Comparison of ENCODE assay signal across 12 cellular contexts in genomic region chr12:57592551-57593165, GRCh38. TPM values are rescaled to one million over a fixed set of nuclear protein-coding genes. Genes with fewer than 3 reads are reported as not detected.
DNase-seq lines count a peak whose midpoint lies in the region; ATAC-seq, FAIRE-seq and TF ChIP-seq lines count a peak whose summit lies in the region.
"Had no signal": no experiment of that assay in that cellular context is flagged by ENCODE, and none has a peak within 500 bp of the region (broad histone marks: within the 10 kb centered on the region; RNA-seq: fewer than 3 reads in every experiment).

No MANE protein-coding gene starts in this region.

- peaks cover 6% of the 10 kb centered on the region for H3K9me1 ChIP-seq in keratinocyte (ENCODE audit: control insufficient read depth, extremely low read depth, insufficient read depth, low read length)

- H3K27ac ChIP-seq in H9 (ENCODE audit: insufficient read length, low read depth, low read length) (no peak overlapping the region), keratinocyte (ENCODE audit: control insufficient read depth, insufficient read depth, low read length) (no peak overlapping the region), small intestine (ENCODE audit: low read depth in 1 of 2, low read length in 1 of 2) (no peak overlapping the region)

- no peak overlapping the region for H3K4ac ChIP-seq in H9 (ENCODE audit: low read depth, low read length)

- H4K5ac ChIP-seq in H9 (ENCODE audit: insufficient read length, low read depth, low read length): no peak overlapping the region

- H2AK5ac ChIP-seq in H9 (ENCODE audit: insufficient read length, low read length): no peak overlapping the region

- no peak overlapping the region for H3K23ac ChIP-seq in H9 (ENCODE audit: insufficient read length, low read depth, low read length)

- ATAC-seq in GM21723 (IDR thresholded peaks at IDR 0.05; ENCODE audit: unreplicated experiment): no peak

- H2AFZ ChIP-seq in H9 (ENCODE audit: low read length) (no peak overlapping the region), keratinocyte (ENCODE audit: control insufficient read depth, low read length) (no peak overlapping the region)

- intact Hi-C loops in activated CD4-positive, alpha-beta memory T cell treated with anti-CD3 and anti-CD28 coated beads for 36 hours (cut with micrococcal nuclease): no loop called here

- H2BK5ac ChIP-seq in H9 (ENCODE audit: insufficient read length, low read length): no peak overlapping the region

- H3K36me3 Mint-ChIP-seq in H9 (ENCODE audit: insufficient read depth in 1 of 3, low read depth in 3 of 3): peaks cover 2 to 27% (median 12%) of the 10 kb centered on the region in 3 experiments; a peak in 6 of 7 replicates
- peaks cover 10% of the 10 kb centered on the region for H3K36me3 Mint-ChIP-seq in activated CD4-positive, alpha-beta memory T cell treated with anti-CD3 and anti-CD28 coated beads for 36 hours

- WGBS in H9 (ENCODE audit: extremely low coverage, insufficient read length, low lambda C conversion rate): no CpG with 5 or more reads among the region's 2 CpGs
- WGBS in small intestine, 3 donors: 61 to 79% (median 71%) methylated on average over 2 of the region's 2 CpGs

- H3K4me2 ChIP-seq in H9 (ENCODE audit: insufficient read depth, insufficient read length, low read length) (no peak overlapping the region), keratinocyte (ENCODE audit: control insufficient read depth, extremely low read depth, insufficient read depth, low read depth, low read length) (peak overlapping the region; percentile 100)

- H3K4me1 ChIP-seq in H9 (ENCODE audit: insufficient read depth, low read length): peaks cover 5% of the 10 kb centered on the region; the same call in 1 of the 2 replicates
- peaks cover 22% of the 10 kb centered on the region for H3K4me1 ChIP-seq in keratinocyte (ENCODE audit: control insufficient read depth, extremely low read depth, insufficient read depth, low read length)
- H3K4me1 ChIP-seq in small intestine (ENCODE audit: control insufficient read depth in 2 of 2, insufficient read depth in 1 of 2, low read depth in 1 of 2, low read length in 1 of 2): peaks cover 3 to 7% of the 10 kb centered on the region in 2 donors

- H3K79me2 ChIP-seq in H9 (ENCODE audit: insufficient read depth, low read length): peaks cover 3% of the 10 kb centered on the region; the same call in 1 of the 2 replicates
- H3K79me2 ChIP-seq in keratinocyte (ENCODE audit: control insufficient read depth, insufficient read depth, low read length): peaks cover 22% of the 10 kb centered on the region

- H3K27ac Mint-ChIP-seq in H9: no peak overlapping the region
- no peak overlapping the region for H3K27ac Mint-ChIP-seq in activated CD4-positive, alpha-beta memory T cell treated with anti-CD3 and anti-CD28 coated beads for 36 hours

- H3K36me3 ChIP-seq in keratinocyte (ENCODE audit: control insufficient read depth in 2 of 2, extremely low read depth in 1 of 2, insufficient read depth in 2 of 2, low read length in 2 of 2) (peaks cover 12 to 18% of the 10 kb centered on the region in 2 experiments), small intestine (ENCODE audit: control insufficient read depth in 2 of 2, insufficient read depth in 2 of 2, low read length in 2 of 2) (peaks cover 5 to 8% of the 10 kb centered on the region in 2 donors)

- FAIRE-seq in keratinocyte (lab: Jason Lieb, UNC) (no peak), small intestine (lab: Jason Lieb, UNC) (no peak)

- no peak overlapping the region for H2BK15ac ChIP-seq in H9 (ENCODE audit: low read depth, low read length)

- H2BK120ac ChIP-seq in H9 (ENCODE audit: low read depth, low read length, poor library complexity, severe bottlenecking): no peak overlapping the region

- peaks cover 8% of the 10 kb centered on the region for H3K79me1 ChIP-seq in H9 (ENCODE audit: insufficient read depth, low read depth, low read length, poor library complexity, severe bottlenecking)

- H4K8ac ChIP-seq in H9 (replicated peaks; ENCODE audit: insufficient read length, low read depth, low read length): no peak overlapping the region

- H3K4me3 ChIP-seq in keratinocyte (ENCODE audit: control insufficient read depth in 2 of 3, extremely low read depth in 1 of 3, insufficient read depth in 2 of 3, low read depth in 1 of 3, low read length in 3 of 3) (peak overlapping the region; percentile 86 to 87 (median 86)), small intestine (ENCODE audit: low read depth in 1 of 2, low read length in 2 of 2) (no peak overlapping the region)

- TF ChIP-seq CTCF in H9 (conservative IDR thresholded peaks at IDR 0.05) (no peak), keratinocyte (optimal IDR thresholded peaks at IDR 0.05 in 1 of 3, IDR thresholded peaks at IDR 0.05 in 1 of 3, conservative IDR thresholded peaks at IDR 0.05 in 1 of 3; ENCODE audit: extremely low read depth in 1 of 3, insufficient read depth in 2 of 3, low read length in 3 of 3) (no peak)

- H3K27me3 ChIP-seq in H9 (ENCODE audit: insufficient read depth, low read length) (no peaks in the 10 kb centered on the region), keratinocyte (ENCODE audit: control insufficient read depth, extremely low read depth, insufficient read depth, low read length) (peaks cover 2% of the 10 kb centered on the region), small intestine (ENCODE audit: control insufficient read depth in 2 of 2, insufficient read depth in 2 of 2, low read length in 2 of 2) (no peaks in the 10 kb centered on the region)

- no peak overlapping the region for H3T11ph ChIP-seq in H9 (ENCODE audit: low read length)

- H3K9ac ChIP-seq in H9 (ENCODE audit: extremely low read depth, insufficient read length, low read length) (no peak overlapping the region), keratinocyte (ENCODE audit: control insufficient read depth, extremely low read depth, insufficient read depth, low read length) (no peak overlapping the region)

- DNase-seq in Ammon's horn (ENCODE audit: low spot score): peak; percentile 17
- no peak for DNase-seq in H9
- DNase-seq in activated CD4-positive, alpha-beta memory T cell treated with anti-CD3 and anti-CD28 coated beads for 36 hours: no peak
- no peak for DNase-seq in keratinocyte (ENCODE audit: low read depth, low spot score)
- no peak for DNase-seq in NCI-H526 treated with DMSO at 0.1 percent for 48 hours (lab: John Stamatoyannopoulos, UW)
- no peak for DNase-seq in small intestine
- DNase-seq in NCI-H2029 treated with DMSO at 0.1 percent for 48 hours (lab: John Stamatoyannopoulos, UW): no peak
- DNase-seq: COR-L47; effector CD4-positive, alpha-beta T cell; NCI-H146; SHP77 treated with DMSO at 0.1 percent for 48 hours had no signal

- H4K20me1 ChIP-seq in H9 (ENCODE audit: control insufficient read depth, insufficient read depth, insufficient read length) (no peaks in the 10 kb centered on the region), keratinocyte (ENCODE audit: control insufficient read depth, extremely low read depth, insufficient read depth, low read length) (no peaks in the 10 kb centered on the region)

- no peak overlapping the region for H2BK12ac ChIP-seq in H9 (ENCODE audit: insufficient read length, low read depth, low read length)

- H2BK20ac ChIP-seq in H9 (ENCODE audit: low read depth, low read length, poor library complexity, severe bottlenecking): no peak overlapping the region

- no peak overlapping the region for H3K14ac ChIP-seq in H9 (ENCODE audit: insufficient read depth, low read length)

- dilution Hi-C loops in keratinocyte (cut with MboI; ENCODE audit: extremely low pct_ligation_motif_present, low sequenced_read_pairs): loop anchor here (25.0 kb wide), 1 partner anchor 145 kb away; the partner anchor contains the start of genes AGAP2 and TSPAN31

- H3K18ac ChIP-seq in H9 (ENCODE audit: insufficient read length, low read depth, low read length): no peak overlapping the region

- H3K9me3 Mint-ChIP-seq in H9: no peaks in the 10 kb centered on the region
- H3K9me3 Mint-ChIP-seq in activated CD4-positive, alpha-beta memory T cell treated with anti-CD3 and anti-CD28 coated beads for 36 hours: no peaks in the 10 kb centered on the region

- no peak overlapping the region for H3K56ac ChIP-seq in H9 (ENCODE audit: insufficient read length, low read depth, low read length)

- H4K91ac ChIP-seq in H9 (ENCODE audit: insufficient read length, low read depth, low read length): no peak overlapping the region

- CTCF ChIA-PET in activated CD4-positive, alpha-beta memory T cell treated with anti-CD3 and anti-CD28 coated beads for 36 hours (lab: Charles Lee): interaction anchor here (0.6 to 3.7 kb wide), 6 partner anchors 10 to 66 kb away, joined by 3 to 44 read pairs (median 4); partner anchors contain the start of genes B4GALNT1 and DCTN2

- peak overlapping the region; percentile 84 to 93 for H3K4me3 Mint-ChIP-seq in H9
- H3K4me3 Mint-ChIP-seq in activated CD4-positive, alpha-beta memory T cell treated with anti-CD3 and anti-CD28 coated beads for 36 hours: peak overlapping the region; percentile 84

- H3K4me1 Mint-ChIP-seq in H9: peaks cover 15 to 20% of the 10 kb centered on the region in 2 experiments
- H3K4me1 Mint-ChIP-seq in activated CD4-positive, alpha-beta memory T cell treated with anti-CD3 and anti-CD28 coated beads for 36 hours (ENCODE audit: low read depth): peaks cover 21% of the 10 kb centered on the region

- no peaks in the 10 kb centered on the region for H3K27me3 Mint-ChIP-seq in H9 (ENCODE audit: low read depth)
- H3K27me3 Mint-ChIP-seq in activated CD4-positive, alpha-beta memory T cell treated with anti-CD3 and anti-CD28 coated beads for 36 hours: no peaks in the 10 kb centered on the region

- POLR2A ChIA-PET in activated CD4-positive, alpha-beta memory T cell treated with anti-CD3 and anti-CD28 coated beads for 36 hours (lab: Charles Lee): interaction anchor here (3.1 kb wide), 1 partner anchor 13 kb away, joined by 11 read pairs; no protein-coding TSS in a partner anchor

- peaks cover 16% of the 10 kb centered on the region for H3K23me2 ChIP-seq in H9 (ENCODE audit: insufficient read length, low read depth, low read length, poor library complexity, severe bottlenecking)

- H3K9me3 ChIP-seq in H9 (ENCODE audit: control insufficient read depth, low read depth, low read length) (no peaks in the 10 kb centered on the region), keratinocyte (ENCODE audit: control insufficient read depth, low read depth, low read length) (no peaks in the 10 kb centered on the region), small intestine (ENCODE audit: control insufficient read depth, low read depth) (no peaks in the 10 kb centered on the region)

RNA-seq across cellular contexts. Expression of gene PIP4K2C, which starts 1.7 kb away (rescaled TPM):
- 37.1 and 40.7 TPM in 2 replicates for total RNA-seq in H9 (2021)
- total RNA-seq in activated CD4-positive, alpha-beta memory T cell treated with anti-CD3 and anti-CD28 coated beads for 36 hours: 10 to 100 TPM; 17.8 to 20.6 TPM
- polyA plus RNA-seq in keratinocyte (73.5 to 109 TPM (median 93.6 TPM) in 3 replicates), small intestine (10 to 100 TPM; 16.1 to 18.1 (median 17.6) TPM)
- 39.9 TPM for polyA plus RNA-seq in keratinocyte (2011; ENCODE audit: low read depth)
- 87.3 and 124 TPM in 2 replicates for polyA plus RNA-seq in keratinocyte (2011; cell fraction: cytosol; rRNA removed)
- polyA plus RNA-seq in keratinocyte (2011; cell fraction: nucleus; rRNA removed): 152 and 164 TPM in 2 replicates
- 42.0 and 62.1 TPM in 2 replicates for polyA plus RNA-seq in keratinocyte (2012; ENCODE audit: low replicate concordance)
- 72.3 to 76.9 TPM (median 76.1 TPM) in 3 replicates for polyA minus RNA-seq in keratinocyte
- 71.0 TPM for polyA minus RNA-seq in keratinocyte (2011; cell fraction: cytosol; rRNA and poly(A)+ RNA removed)
- polyA minus RNA-seq in keratinocyte (2011; cell fraction: nucleus; rRNA and poly(A)+ RNA removed): 62.4 and 98.2 TPM in 2 replicates

RNA-seq across cellular contexts. Expression of gene DTX3, which starts 12.0 kb away (rescaled TPM):
- 65.2 and 67.5 TPM in 2 replicates for total RNA-seq in H9 (2021)
- 10 to 100 TPM; 15.4 to 15.8 TPM for total RNA-seq in activated CD4-positive, alpha-beta memory T cell treated with anti-CD3 and anti-CD28 coated beads for 36 hours
- 2.6 to 5.4 TPM (median 3.5 TPM) in 3 replicates for polyA plus RNA-seq in keratinocyte
- polyA plus RNA-seq in keratinocyte (2011; ENCODE audit: low read depth): 0.60 TPM
- 1.9 and 3.1 TPM in 2 replicates for polyA plus RNA-seq in keratinocyte (2011; cell fraction: cytosol; rRNA removed)
- polyA plus RNA-seq in keratinocyte (2011; cell fraction: nucleus; rRNA removed): 17.6 and 24.6 TPM in 2 replicates
- 2.2 and 2.9 TPM in 2 replicates for polyA plus RNA-seq in keratinocyte (2012; ENCODE audit: low replicate concordance)
- polyA minus RNA-seq in keratinocyte: 1.5 to 5.0 TPM (median 2.4 TPM) in 3 replicates
- polyA minus RNA-seq in keratinocyte (2011; cell fraction: cytosol; rRNA and poly(A)+ RNA removed): 4.2 TPM
- polyA minus RNA-seq in keratinocyte (2011; cell fraction: nucleus; rRNA and poly(A)+ RNA removed): 1.9 and 3.4 TPM in 2 replicates
- polyA plus RNA-seq in small intestine: 1 to 10 TPM in 2 of 3 donors, not detected in 1; 5.4 to 9.9 TPM

RNA-seq across cellular contexts. Expression of gene ARHGEF25, which starts 18.6 kb away (rescaled TPM):
- 22.6 and 24.4 TPM in 2 replicates for total RNA-seq in H9 (2021)
- total RNA-seq in activated CD4-positive, alpha-beta memory T cell treated with anti-CD3 and anti-CD28 coated beads for 36 hours: 1 to 10 TPM; 1.4 to 2.5 TPM
- polyA plus RNA-seq in keratinocyte (0.12 to 0.26 TPM (median 0.26 TPM) in 3 replicates), small intestine (10 to 100 TPM in 1 of 3 donors, 1 to 10 TPM in 1, not detected in 1; 4.6 to 11.8 TPM)
- polyA plus RNA-seq in keratinocyte (2011; ENCODE audit: low read depth): not detected
- polyA plus RNA-seq in keratinocyte (2011; cell fraction: cytosol; rRNA removed): 0.05 and 0.10 TPM in 2 replicates
- polyA plus RNA-seq in keratinocyte (2011; cell fraction: nucleus; rRNA removed): 0.32 and 2.8 TPM in 2 replicates
- 0.21 and 0.60 TPM in 2 replicates for polyA plus RNA-seq in keratinocyte (2012; ENCODE audit: low replicate concordance)
- not detected in 3 replicates for polyA minus RNA-seq in keratinocyte
- not detected for polyA minus RNA-seq in keratinocyte (2011; cell fraction: cytosol; rRNA and poly(A)+ RNA removed)
- not detected in 2 replicates for polyA minus RNA-seq in keratinocyte (2011; cell fraction: nucleus; rRNA and poly(A)+ RNA removed)

RNA-seq across cellular contexts. Expression of gene B4GALNT1, which starts 40.3 kb away (rescaled TPM):
- 2.3 and 2.6 TPM in 2 replicates for total RNA-seq in H9 (2021)
- 1 to 10 TPM; 1.7 to 2.1 TPM for total RNA-seq in activated CD4-positive, alpha-beta memory T cell treated with anti-CD3 and anti-CD28 coated beads for 36 hours
- polyA plus RNA-seq in keratinocyte (0.08 to 0.37 TPM (median 0.08 TPM) in 3 replicates), small intestine (1 to 10 TPM in 1 of 3 donors, under 1 TPM in 1, not detected in 1; 0.27 to 2.1 TPM)
- polyA plus RNA-seq in keratinocyte (2011; ENCODE audit: low read depth): not detected
- polyA plus RNA-seq in keratinocyte (2011; cell fraction: cytosol; rRNA removed): 0.13 TPM in 2 replicates
- 0.25 and 0.55 TPM in 2 replicates for polyA plus RNA-seq in keratinocyte (2011; cell fraction: nucleus; rRNA removed)
- 0.28 TPM in 1 of 2 replicates, not detected in the other for polyA plus RNA-seq in keratinocyte (2012; ENCODE audit: low replicate concordance)
- 0.29 to 1.7 TPM (median 1.0 TPM) in 3 replicates for polyA minus RNA-seq in keratinocyte
- polyA minus RNA-seq in keratinocyte (2011; cell fraction: cytosol; rRNA and poly(A)+ RNA removed): not detected
- polyA minus RNA-seq in keratinocyte (2011; cell fraction: nucleus; rRNA and poly(A)+ RNA removed): not detected in 2 replicates

RNA-seq across cellular contexts. Expression of gene KIF5A, which starts 42.8 kb away (rescaled TPM):
- total RNA-seq in H9 (2021): 17.7 and 18.5 TPM in 2 replicates
- total RNA-seq in activated CD4-positive, alpha-beta memory T cell treated with anti-CD3 and anti-CD28 coated beads for 36 hours: under 1 TPM; 0.90 to 0.99 TPM
- 0.01 to 0.10 TPM (median 0.05 TPM) in 3 replicates for polyA plus RNA-seq in keratinocyte
- polyA plus RNA-seq in keratinocyte (2011; ENCODE audit: low read depth): 0.41 TPM
- polyA plus RNA-seq in keratinocyte (2011; cell fraction: cytosol; rRNA removed): 0.01 TPM in 1 of 2 replicates, not detected in the other
- 0.47 and 0.52 TPM in 2 replicates for polyA plus RNA-seq in keratinocyte (2011; cell fraction: nucleus; rRNA removed)
- 0.02 and 0.18 TPM in 2 replicates for polyA plus RNA-seq in keratinocyte (2012; ENCODE audit: low replicate concordance)
- polyA minus RNA-seq in keratinocyte: 0.07 TPM in 2 of 3 replicates, not detected in the other
- polyA minus RNA-seq in keratinocyte (2011; cell fraction: cytosol; rRNA and poly(A)+ RNA removed): not detected
- 0.08 and 0.11 TPM in 2 replicates for polyA minus RNA-seq in keratinocyte (2011; cell fraction: nucleus; rRNA and poly(A)+ RNA removed)
- polyA plus RNA-seq in small intestine: 1 to 10 TPM in 1 of 3 donors, under 1 TPM in 1, not detected in 1; 0.27 to 8.4 TPM

Comparison
In these comparisons a context has a peak if more than half of its experiments do, and no peak if none do; other contexts are left out.
1. H3K4me3 ChIP-seq: peak in keratinocyte (3 of 3); none in small intestine (0 of 2).